11 cellular contexts compared by ENCODE assay signal in genomic region chr1:31736675-31737074, GRCh38. TPM values are rescaled to one million over a fixed set of nuclear protein-coding genes. Genes with fewer than 3 reads are reported as not detected.
DNase-seq lines count a peak whose midpoint lies in the region; ATAC-seq and TF ChIP-seq lines count a peak whose summit lies in the region.
"Had no signal": no experiment of that assay in that cellular context is flagged by ENCODE, and none has a peak within 500 bp of the region (broad histone marks: within the 10 kb centered on the region; RNA-seq: fewer than 3 reads in every experiment).

No MANE protein-coding gene starts in this region.

- no peak overlapping the region for H3K4me3 Mint-ChIP-seq in brain
- H3K4me3 Mint-ChIP-seq: stimulated activated naive B cell treated with anti-CD40 and anti-IgM and Interleukin-4, amounts not matched to agents 10 μg/mL and 1 μg/mL and 100 μg/mL, for 72 hours had no signal

- no peaks in the 10 kb centered on the region for H3K9me3 Mint-ChIP-seq in brain
- H3K9me3 Mint-ChIP-seq: stimulated activated naive B cell treated with anti-CD40 and anti-IgM and Interleukin-4, amounts not matched to agents 10 μg/mL and 1 μg/mL and 100 μg/mL, for 72 hours had no signal

- H3K4me1 Mint-ChIP-seq in brain: peaks cover 26% of the 10 kb centered on the region

- H3K27ac Mint-ChIP-seq in brain: peak overlapping the region in 4 of 5 experiments; percentile 59 to 87 (median 84)
- H3K27ac Mint-ChIP-seq: stimulated activated naive B cell treated with anti-CD40 and anti-IgM and Interleukin-4, amounts not matched to agents 10 μg/mL and 1 μg/mL and 100 μg/mL, for 72 hours had no signal

- H3K36me3 Mint-ChIP-seq in brain: peaks cover 18% of the 10 kb centered on the region
- H3K36me3 Mint-ChIP-seq: stimulated activated naive B cell treated with anti-CD40 and anti-IgM and Interleukin-4, amounts not matched to agents 10 μg/mL and 1 μg/mL and 100 μg/mL, for 72 hours had no signal

- DNase-seq in Ammon's horn (ENCODE audit: low spot score) (peak; percentile 43), Daoy (ENCODE audit: low read depth) (peak; percentile 36), omental fat pad (ENCODE audit: low spot score) (no peak), GM13977 (ENCODE audit: low spot score) (no peak)
- DNase-seq: central memory CD4-positive, alpha-beta T cell; NCI-H446; stimulated activated naive B cell treated with anti-CD40 and anti-IgM and Interleukin-4, amounts not matched to agents 10 μg/mL and 1 μg/mL and 100 μg/mL, for 72 hours had no signal

- in situ Hi-C loops in GM13977 (cut with MboI; ENCODE audit: low pct_unique_long_range_greater_than_20kb, low sequenced_read_pairs, unreplicated experiment): no loop called here

- peak; percentile 61 for ATAC-seq in omental fat pad (ENCODE audit: low FRiP score)
- no peak for ATAC-seq in GM19324 (IDR thresholded peaks at IDR 0.05; ENCODE audit: low FRiP score, unreplicated experiment)
- ATAC-seq in HG02870 (IDR thresholded peaks at IDR 0.05; ENCODE audit: unreplicated experiment): no peak
- ATAC-seq in GM18519 (IDR thresholded peaks at IDR 0.05; ENCODE audit: low FRiP score, unreplicated experiment): no peak
- ATAC-seq: stimulated activated naive B cell treated with anti-CD40 and anti-IgM and Interleukin-4, amounts not matched to agents 10 μg/mL and 1 μg/mL and 100 μg/mL, for 72 hours had no signal

- TF ChIP-seq CTCF in brain (conservative IDR thresholded peaks at IDR 0.05): no peak
- no peak for TF ChIP-seq CTCF in omental fat pad (IDR thresholded peaks at IDR 0.05)
- no peak for TF ChIP-seq CTCF in GM13977 (IDR thresholded peaks at IDR 0.05; ENCODE audit: extremely low read depth, insufficient read depth, missing control alignments)

- H3K27me3 Mint-ChIP-seq in brain: peaks cover 3% of the 10 kb centered on the region

RNA-seq across cellular contexts. Expression of gene ADGRB2, which starts 27.5 kb away (rescaled TPM):
- total RNA-seq in Daoy (2014; rRNA removed; shearing (Covaris generic)): 4.7 and 9.4 TPM in 2 replicates
- polyA plus RNA-seq in brain (ENCODE audit: insufficient read depth, low read depth, low replicate concordance): 67.9 TPM
- 1 to 10 TPM in 3 of 4 donors, under 1 TPM in 1; 0.79 to 7.5 (median 3.3) TPM for total RNA-seq in omental fat pad

RNA-seq across cellular contexts. Expression of gene COL16A1, which starts 32.9 kb away (rescaled TPM):
- 28.7 and 38.2 TPM in 2 replicates for total RNA-seq in Daoy (2014; rRNA removed; shearing (Covaris generic))
- 4.9 TPM for polyA plus RNA-seq in brain (ENCODE audit: insufficient read depth, low read depth, low replicate concordance)
- total RNA-seq in omental fat pad: 10 to 100 TPM; 17.4 to 69.2 (median 21.7) TPM

Comparison
In these comparisons a context has a peak if more than half of its experiments do, and no peak if none do; other contexts are left out.
1. DNase-seq: peak in Ammon's horn (single experiment) and Daoy (single experiment); none in omental fat pad (single experiment) and GM13977 (single experiment).